In the genomic region with DNA sequence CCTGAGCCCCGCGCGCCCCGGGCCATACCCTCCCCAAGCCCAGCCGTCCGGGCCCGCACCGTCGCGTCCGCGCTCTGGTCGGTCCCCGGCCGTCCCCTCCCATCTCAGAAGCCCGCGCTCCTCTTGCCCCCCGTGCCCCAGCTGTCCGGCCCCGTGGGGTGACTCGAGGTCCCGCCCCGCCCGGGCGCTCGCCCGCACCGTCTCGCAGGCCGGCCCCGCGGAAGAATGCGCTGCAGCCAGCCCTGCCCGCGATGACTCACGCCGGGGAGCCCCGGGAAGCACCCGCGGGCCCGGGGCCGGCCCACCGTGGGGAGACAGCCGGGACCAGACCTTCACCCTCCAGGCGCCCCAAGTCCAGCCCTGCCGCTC, we compare ENCODE assay signal across 8 cellular contexts. TPM values are rescaled to one million over a fixed set of nuclear protein-coding genes. Genes with fewer than 3 reads are reported as not detected.
A peak's percentile ranks its signal among the peaks of the same experiment; 100 is the strongest.
DNase-seq lines count a peak whose midpoint lies in the region; ATAC-seq, FAIRE-seq and TF ChIP-seq lines count a peak whose summit lies in the region.

No MANE protein-coding gene starts in this region.

- peaks cover 30% of the 10 kb centered on the region for H3K79me2 ChIP-seq in ACC112 (ENCODE audit: control insufficient read depth, insufficient read depth, low read length, unreplicated experiment)

- H3K4me3 ChIP-seq in ACC112 (ENCODE audit: low read depth, low read length) (peak overlapping the region; percentile 99), foreskin fibroblast (ENCODE audit: low read depth in 1 of 2, low read length in 2 of 2) (peak overlapping the region; percentile 77 to 89)

- H3K27ac ChIP-seq in ACC112 (ENCODE audit: low read depth, low read length), result peak overlapping the region; percentile 88

- H3K4me1 ChIP-seq in ACC112 (ENCODE audit: control insufficient read depth, insufficient read depth, low read length, unreplicated experiment), result peaks cover 28% of the 10 kb centered on the region

- no peaks in the 10 kb centered on the region for H3K27me3 ChIP-seq in ACC112 (ENCODE audit: insufficient read depth, low read length)

- FAIRE-seq in D721Med (lab: Jason Lieb, UNC), result no peak

- DNase-seq in HPDE6-E6E7 (ENCODE audit: extremely low spot score), result peak; percentile 87
- DNase-seq in activated CD8-positive, alpha-beta memory T cell treated with anti-CD3 and anti-CD28 coated beads for 48 hours (ENCODE audit: low read depth in 2 of 3, low spot score in 2 of 3), result peak in 2 of 3 experiments; percentile 38 to 48
- peak; percentile 85 to 95 for DNase-seq in foreskin fibroblast
- DNase-seq in renal cortical epithelial cell (ENCODE audit: low read depth), result peak; percentile 51
- DNase-seq in D721Med (ENCODE audit: insufficient read length, low spot score), result no peak
- DNase-seq in NCI-H1694 treated with DMSO at 0.1 percent for 48 hours (lab: John Stamatoyannopoulos, UW), result no peak

- H3K36me3 ChIP-seq in ACC112 (ENCODE audit: insufficient read depth, low read length), result no peaks in the 10 kb centered on the region

- peak overlapping the region; percentile 78 for H2AFZ ChIP-seq in ACC112 (ENCODE audit: low read length, unreplicated experiment)

- ATAC-seq in GM18498 (IDR thresholded peaks at IDR 0.05; ENCODE audit: unreplicated experiment), result no peak

- TF ChIP-seq CTCF in foreskin fibroblast (IDR thresholded peaks at IDR 0.05; ENCODE audit: low read depth, low read length) (no peak), D721Med (IDR thresholded peaks at IDR 0.05; ENCODE audit: insufficient read depth, missing control alignments) (no peak)

RNA-seq across cellular contexts. Expression of gene PHLDA2, which starts 0.3 kb away (rescaled TPM):
- total RNA-seq in renal cortical epithelial cell, result 2.0 and 4.9 TPM in 2 replicates

RNA-seq across cellular contexts. Expression of gene CDKN1C, which starts 43.9 kb away (rescaled TPM):
- total RNA-seq in renal cortical epithelial cell, result 25.3 and 28.5 TPM in 2 replicates

Comparison
In these comparisons a context has a peak if more than half of its experiments do, and no peak if none do; other contexts are left out.
1. DNase-seq: peak in HPDE6-E6E7 (single experiment), activated CD8-positive, alpha-beta memory T cell treated with anti-CD3 and anti-CD28 coated beads for 48 hours (2 of 3), foreskin fibroblast (2 of 2) and renal cortical epithelial cell (single experiment); none in D721Med (single experiment) and NCI-H1694 treated with DMSO at 0.1 percent for 48 hours (single experiment).